Comparison of ENCODE assay signal across 20 cellular contexts in genomic region chr3:10041034-10041433, GRCh38.
"Had no signal": no experiment of that assay in that cellular context is flagged by ENCODE, and none has a peak within 500 bp of the region (broad histone marks: within the 10 kb centered on the region; RNA-seq: fewer than 3 reads in every experiment).

No MANE protein-coding gene starts in this region.

- H3K4me3 Mint-ChIP-seq: mesothelial cell of epicardium, natural killer cell, neural crest cell had no signal

- FAIRE-seq: endometrium, frontal cortex, islet of Langerhans, pancreas had no signal

- H3K4me1 ChIP-seq: esophagus muscularis mucosa, heart left ventricle, pancreas had no signal

- H3K27me3 ChIP-seq: esophagus muscularis mucosa, heart left ventricle, pancreas had no signal

- DNase-seq: effector memory CD4-positive, alpha-beta T cell; heart left ventricle; hypothalamus; kidney glomerular epithelial cell; natural killer cell; nucleus accumbens; pancreas; right cardiac atrium; stimulated activated CD4-positive, alpha-beta T cell treated with anti-CD3 and anti-CD28 coated beads, Interleukin-2, amount 100 ng/mL, for 48 hours; stimulated activated naive CD4-positive, alpha-beta T cell treated with Interleukin-2 at 50 U/mL for 16 hours; trophoblast cell had no signal

- ATAC-seq: heart left ventricle, left lobe of liver, natural killer cell, pancreas, right cardiac atrium had no signal

- H3K27ac ChIP-seq: esophagus muscularis mucosa, heart left ventricle, pancreas had no signal

- H3K36me3 Mint-ChIP-seq: natural killer cell had no signal

- H3K27me3 Mint-ChIP-seq: progenitor cell of endocrine pancreas had no signal

- H3K27ac Mint-ChIP-seq: mesothelial cell of epicardium, natural killer cell, progenitor cell of endocrine pancreas had no signal

- H3K4me1 Mint-ChIP-seq: mesothelial cell of epicardium, natural killer cell, neural crest cell had no signal

- H3K9me3 Mint-ChIP-seq: mesothelial cell of epicardium, natural killer cell, neural crest cell had no signal

- H3K36me3 ChIP-seq: pancreas had no signal

- H3K4me3 ChIP-seq: esophagus muscularis mucosa, heart left ventricle, pancreas, smooth muscle cell had no signal

- H3K9me3 ChIP-seq: esophagus muscularis mucosa, heart left ventricle, pancreas had no signal

- H3K4me2 ChIP-seq: smooth muscle cell had no signal
